ENCODE assay signal across 8 cellular contexts in the genomic region with DNA sequence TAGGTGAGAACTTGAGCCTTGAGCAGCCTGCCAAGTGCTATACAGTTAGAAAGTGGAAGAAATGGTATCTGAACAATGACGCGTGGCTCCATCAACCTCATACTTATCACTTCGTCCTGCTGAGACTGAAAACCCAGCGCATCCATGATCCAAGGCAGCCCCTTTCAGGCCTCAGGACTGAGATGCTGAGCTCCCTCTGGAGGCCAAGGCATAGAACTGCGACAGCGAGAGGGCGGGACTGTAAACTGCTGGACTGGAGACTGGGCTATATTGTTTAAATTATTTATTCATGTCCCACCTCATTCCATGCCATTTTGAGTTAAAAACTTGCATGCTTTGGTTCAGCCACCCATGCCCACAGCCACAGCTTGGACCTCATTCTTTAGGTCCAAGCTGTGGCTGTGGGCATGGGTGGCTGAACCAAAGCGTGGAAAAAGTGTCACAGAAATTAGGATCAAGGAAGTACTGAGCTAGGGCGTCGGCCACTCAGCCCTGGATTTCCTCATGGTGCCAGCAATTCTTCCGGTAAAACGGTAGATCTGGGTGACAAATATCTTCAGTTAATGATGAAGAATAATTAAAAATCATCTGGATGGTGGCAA.
DNase-seq lines count a peak whose midpoint lies in the region; ATAC-seq and TF ChIP-seq lines count a peak whose summit lies in the region.

No MANE protein-coding gene starts in this region.

- H3K27me3 ChIP-seq in IMR-90 (ENCODE audit: control insufficient read depth, insufficient read depth, low read length), result no peaks in the 10 kb centered on the region

- no peaks in the 10 kb centered on the region for H3K9me3 ChIP-seq in IMR-90 (ENCODE audit: control insufficient read depth, insufficient read depth, low read length)

- no peak overlapping the region for H2BK15ac ChIP-seq in IMR-90 (ENCODE audit: low read depth, low read length)

- H4K91ac ChIP-seq in IMR-90 (ENCODE audit: insufficient read depth, low read depth, low read length), result no peak overlapping the region

- no peak overlapping the region for H3K4ac ChIP-seq in IMR-90 (ENCODE audit: low read depth, low read length)

- POLR2A ChIA-PET in IMR-90 (lab: Charles Lee; ENCODE audit: unreplicated experiment), result interaction anchor here (0.5 kb wide), 1 partner anchor 310 kb away, joined by 4 read pairs; no protein-coding TSS in a partner anchor
- POLR2A ChIA-PET in activated CD8-positive, alpha-beta T cell treated with anti-CD3 and anti-CD28 coated beads, Interleukin-2, amount 10 ng/mL, durations not matched to agents 7 days and 5 days (lab: Charles Lee), result no interaction called here

- H2AK9ac ChIP-seq in IMR-90 (replicated peaks; ENCODE audit: low read depth, low read length, poor library complexity), result no peak overlapping the region

- peak; percentile 94 for TF ChIP-seq CTCF in IMR-90 (conservative IDR thresholded peaks at IDR 0.05; ENCODE audit: low read depth, low read length)

- peak; percentile 95 for TF ChIP-seq RAD21 in IMR-90 (IDR thresholded peaks at IDR 0.05; ENCODE audit: low read length)

- DNase-seq in SHP77 (lab: John Stamatoyannopoulos, UW) (peak; percentile 9 to 26), SHP77 treated with DMSO at 0.1 percent for 48 hours (lab: John Stamatoyannopoulos, UW) (no peak), IMR-90 (peak; percentile 73), hepatic stellate cell (ENCODE audit: low spot score) (peak; percentile 55), stromal cell of bone marrow (ENCODE audit: low read depth) (peak; percentile 12)
- peak; percentile 20 for DNase-seq in activated CD8-positive, alpha-beta T cell treated with anti-CD3 and anti-CD28 coated beads, Interleukin-2, amount 10 ng/mL, durations not matched to agents 7 days and 5 days

- no peaks in the 10 kb centered on the region for H3K9me3 Mint-ChIP-seq in activated CD8-positive, alpha-beta T cell treated with anti-CD3 and anti-CD28 coated beads, Interleukin-2, amount 10 ng/mL, durations not matched to agents 7 days and 5 days (ENCODE audit: insufficient read depth)

- in situ Hi-C loops in IMR-90 (cut with MboI; ENCODE audit: low sequenced_read_pairs), result loop anchor here (5.0 to 25.0 kb wide), 2 partner anchors 337 to 668 kb away; no protein-coding TSS in a partner anchor

- no peak for TF ChIP-seq POLR2A in IMR-90 (IDR thresholded peaks at IDR 0.05; ENCODE audit: low read depth, low read length)

- no peak overlapping the region for H2BK120ac ChIP-seq in IMR-90 (ENCODE audit: low read depth, low read length)

- H3K4me3 Mint-ChIP-seq in activated CD8-positive, alpha-beta T cell treated with anti-CD3 and anti-CD28 coated beads, Interleukin-2, amount 10 ng/mL, durations not matched to agents 7 days and 5 days, result no peak overlapping the region

- no peaks in the 10 kb centered on the region for H4K20me1 ChIP-seq in IMR-90 (ENCODE audit: insufficient read depth, low read length)

- H3K9me1 ChIP-seq in IMR-90 (ENCODE audit: insufficient read depth, low read length), result no peaks in the 10 kb centered on the region

- H2BK5ac ChIP-seq in IMR-90 (ENCODE audit: low read depth, low read length, poor library complexity, severe bottlenecking), result no peak overlapping the region

- H3K36me3 Mint-ChIP-seq in activated CD8-positive, alpha-beta T cell treated with anti-CD3 and anti-CD28 coated beads, Interleukin-2, amount 10 ng/mL, durations not matched to agents 7 days and 5 days (ENCODE audit: low read depth), result no peaks in the 10 kb centered on the region

- no peak overlapping the region for H3K4me3 ChIP-seq in IMR-90 (ENCODE audit: insufficient read depth, low read depth, low read length)

- no peaks in the 10 kb centered on the region for H3K4me1 ChIP-seq in IMR-90 (ENCODE audit: control insufficient read depth, insufficient read depth, low read length)

- no peak overlapping the region for H2BK20ac ChIP-seq in IMR-90 (ENCODE audit: low read depth, low read length)

- dilution Hi-C loops in IMR-90 (cut with HindIII; ENCODE audit: low sequenced_read_pairs, unreplicated experiment), result no loop called here

- intact Hi-C loops in IMR-90 (cut with micrococcal nuclease), result loop anchor here (1.0 to 10.0 kb wide), 5 partner anchors 263 to 956 kb away; no protein-coding TSS in a partner anchor

- H2AFZ ChIP-seq in IMR-90 (replicated peaks; ENCODE audit: low read length, poor library complexity), result no peak overlapping the region

- CTCF ChIA-PET in IMR-90 (lab: Yijun Ruan, JAX), result interaction anchor here (0.5 to 2.8 kb wide), 10 partner anchors 10 to 1026 kb away, joined by 3 to 16 read pairs (median 3); no protein-coding TSS in a partner anchor
- CTCF ChIA-PET in activated CD8-positive, alpha-beta T cell treated with anti-CD3 and anti-CD28 coated beads, Interleukin-2, amount 10 ng/mL, durations not matched to agents 7 days and 5 days (lab: Charles Lee), result interaction anchor here (1.0 to 1.2 kb wide), 2 partner anchors 11 to 351 kb away, joined by 3 to 4 read pairs; no protein-coding TSS in a partner anchor

- H3K27ac Mint-ChIP-seq in activated CD8-positive, alpha-beta T cell treated with anti-CD3 and anti-CD28 coated beads, Interleukin-2, amount 10 ng/mL, durations not matched to agents 7 days and 5 days, result no peak overlapping the region

- no peak overlapping the region for H3K23ac ChIP-seq in IMR-90 (ENCODE audit: low read depth, low read length)

- no peak overlapping the region for H3K4me2 ChIP-seq in IMR-90 (ENCODE audit: low read depth, low read length)

- ATAC-seq in IMR-90 (ENCODE audit: low read depth), result peak; percentile 100
- no peak for ATAC-seq in activated CD8-positive, alpha-beta T cell treated with anti-CD3 and anti-CD28 coated beads, Interleukin-2, amount 10 ng/mL, durations not matched to agents 7 days and 5 days
- no peak for ATAC-seq in GM21390 (IDR thresholded peaks at IDR 0.05; ENCODE audit: unreplicated experiment)
- ATAC-seq in GM19328 (IDR thresholded peaks at IDR 0.05; ENCODE audit: unreplicated experiment), result no peak

- H4K8ac ChIP-seq in IMR-90 (ENCODE audit: low read depth in 2 of 2, low read length in 2 of 2), result no peak overlapping the region

- H3K79me1 ChIP-seq in IMR-90 (ENCODE audit: low read depth in 1 of 2, low read length in 2 of 2), result no peaks in the 10 kb centered on the region

- H3K56ac ChIP-seq in IMR-90 (ENCODE audit: extremely low read depth, insufficient read depth, low read length), result no peak overlapping the region

- H2AK5ac ChIP-seq in IMR-90 (ENCODE audit: low read depth, low read length), result no peak overlapping the region

- H3K14ac ChIP-seq in IMR-90 (replicated peaks; ENCODE audit: low read depth, low read length), result no peak overlapping the region

- H3K27me3 Mint-ChIP-seq in activated CD8-positive, alpha-beta T cell treated with anti-CD3 and anti-CD28 coated beads, Interleukin-2, amount 10 ng/mL, durations not matched to agents 7 days and 5 days (ENCODE audit: low read depth), result no peaks in the 10 kb centered on the region

- no peaks in the 10 kb centered on the region for H3K4me1 Mint-ChIP-seq in activated CD8-positive, alpha-beta T cell treated with anti-CD3 and anti-CD28 coated beads, Interleukin-2, amount 10 ng/mL, durations not matched to agents 7 days and 5 days (ENCODE audit: low read depth)

- WGBS in IMR-90 (ENCODE audit: extremely low coverage in 2 of 2, insufficient read length in 1 of 2), 2 experiments, result 33% methylated on average over 3 of the region's 12 CpGs; no CpG with 5 or more reads in 1 of the 2 experiments

- no peak overlapping the region for H3K27ac ChIP-seq in IMR-90 (ENCODE audit: insufficient read depth, low read length)

- no TSS peak for BruUV-seq in IMR-90 (replicated peaks; lab: Mats Ljungman, UMichigan)

- no peak overlapping the region for H3K9ac ChIP-seq in IMR-90 (ENCODE audit: low read depth, low read length)

- no peak overlapping the region for H4K5ac ChIP-seq in IMR-90 (ENCODE audit: low read depth, low read length)

- H3K36me3 ChIP-seq in IMR-90 (ENCODE audit: control insufficient read depth, insufficient read depth, low read length), result no peaks in the 10 kb centered on the region

- H3K18ac ChIP-seq in IMR-90 (ENCODE audit: low read depth, low read length), result no peak overlapping the region

TF ChIP-seq in IMR-90, 13 proteins besides CTCF, POLR2A, EP300 and RAD21:
- peak; percentile 97 for TF ChIP-seq SMC3 (IDR thresholded peaks at IDR 0.05; ENCODE audit: low read depth, low read length)
- no peak for TF ChIP-seq MXI1 (IDR thresholded peaks at IDR 0.05; ENCODE audit: borderline replicate concordance, low read depth, low read length)
